ENCODE assay signal across 24 cellular contexts in genomic region chr2:25335204-25335603, GRCh38. TPM values are rescaled to one million over a fixed set of nuclear protein-coding genes. Genes with fewer than 3 reads are reported as not detected.
DNase-seq lines count a peak whose midpoint lies in the region; ATAC-seq and TF ChIP-seq lines count a peak whose summit lies in the region.
"Had no signal": no experiment of that assay in that cellular context is flagged by ENCODE, and none has a peak within 500 bp of the region (broad histone marks: within the 10 kb centered on the region; RNA-seq: fewer than 3 reads in every experiment).

No MANE protein-coding gene starts in this region.

- POLR2A ChIA-PET in activated CD8-positive, alpha-beta T cell treated with anti-CD3 and anti-CD28 coated beads, Interleukin-2, amount 10 ng/mL, durations not matched to agents 7 days and 5 days (lab: Charles Lee), result interaction anchor here (0.8 to 4.2 kb wide), 4 partner anchors 11 to 40 kb away, joined by 4 to 17 read pairs (median 10); no protein-coding TSS in a partner anchor
- POLR2A ChIA-PET in naive thymus-derived CD8-positive, alpha-beta T cell (lab: Charles Lee), result interaction anchor here (0.6 to 7.9 kb wide), 11 partner anchors 9 to 1506 kb away, joined by 3 to 69 read pairs (median 8); no protein-coding TSS in a partner anchor

- peak overlapping the region; percentile 73 for H3K27ac ChIP-seq in CD4-positive, CD25-positive, alpha-beta regulatory T cell (ENCODE audit: insufficient read depth, low read length, poor library complexity, severe bottlenecking)
- no peak overlapping the region for H3K27ac ChIP-seq in tibial nerve
- H3K27ac ChIP-seq: 22Rv1, parathyroid adenoma, tibial artery had no signal

- TF ChIP-seq POLR2A in tibial nerve (IDR thresholded peaks at IDR 0.05), result no peak

- no peak for ATAC-seq in CD4-positive, CD25-positive, alpha-beta regulatory T cell (ENCODE audit: low read depth in 2 of 2)
- no peak for ATAC-seq in activated CD8-positive, alpha-beta T cell treated with anti-CD3 and anti-CD28 coated beads, Interleukin-2, amount 10 ng/mL, durations not matched to agents 7 days and 5 days
- no peak for ATAC-seq in naive thymus-derived CD8-positive, alpha-beta T cell
- ATAC-seq: GM12878, heart left ventricle, left lobe of liver had no signal

- no peaks in the 10 kb centered on the region for H3K9me3 ChIP-seq in CD4-positive, CD25-positive, alpha-beta regulatory T cell (ENCODE audit: control insufficient read depth in 2 of 2, low read length in 2 of 2)
- H3K9me3 ChIP-seq in tibial nerve, result no peaks in the 10 kb centered on the region
- H3K9me3 ChIP-seq: heart left ventricle, MG63, tibial artery had no signal

- no peak for TF ChIP-seq EP300 in tibial nerve (IDR thresholded peaks at IDR 0.05)

- H3K36me3 Mint-ChIP-seq in T-helper 2 cell treated with Interferon-gamma antibody and Interleukin-4, amounts not matched to agents 5 μg/mL and 100 μg/mL, for 36 hours (ENCODE audit: low read depth), result peaks cover 9% of the 10 kb centered on the region
- H3K36me3 Mint-ChIP-seq in CD4-positive, CD25-positive, alpha-beta regulatory T cell, result peaks cover 15% of the 10 kb centered on the region
- H3K36me3 Mint-ChIP-seq in activated CD8-positive, alpha-beta T cell treated with anti-CD3 and anti-CD28 coated beads, Interleukin-2, amount 10 ng/mL, durations not matched to agents 7 days and 5 days (ENCODE audit: low read depth), result peaks cover 12% of the 10 kb centered on the region
- H3K36me3 Mint-ChIP-seq in naive thymus-derived CD8-positive, alpha-beta T cell, result peaks cover 0 to 9% (median 0%) of the 10 kb centered on the region in 3 donors
- H3K36me3 Mint-ChIP-seq: brain had no signal

- H3K9me3 Mint-ChIP-seq in T-helper 2 cell treated with Interferon-gamma antibody and Interleukin-4, amounts not matched to agents 5 μg/mL and 100 μg/mL, for 36 hours, result no peaks in the 10 kb centered on the region
- H3K9me3 Mint-ChIP-seq in CD4-positive, CD25-positive, alpha-beta regulatory T cell, result no peaks in the 10 kb centered on the region
- no peaks in the 10 kb centered on the region for H3K9me3 Mint-ChIP-seq in activated CD8-positive, alpha-beta T cell treated with anti-CD3 and anti-CD28 coated beads, Interleukin-2, amount 10 ng/mL, durations not matched to agents 7 days and 5 days (ENCODE audit: insufficient read depth)
- H3K9me3 Mint-ChIP-seq in naive thymus-derived CD8-positive, alpha-beta T cell, result no peaks in the 10 kb centered on the region
- H3K9me3 Mint-ChIP-seq: brain; dendritic cell treated with granulocyte-macrophage colony-stimulating factor and Interleukin-4, amounts not matched to agents 40 ng/mL and 50 ng/mL, for 4 days; HFFc6; mesothelial cell of epicardium had no signal

- CTCF ChIA-PET in activated CD8-positive, alpha-beta T cell treated with anti-CD3 and anti-CD28 coated beads, Interleukin-2, amount 10 ng/mL, durations not matched to agents 7 days and 5 days (lab: Charles Lee), result interaction anchor here (2.4 to 5.1 kb wide), 3 partner anchors 25 to 58 kb away, joined by 10 to 26 read pairs (median 14); no protein-coding TSS in a partner anchor

- no peak for DNase-seq in T-helper 2 cell treated with Interferon-gamma antibody and Interleukin-4, amounts not matched to agents 5 μg/mL and 100 μg/mL, for 36 hours (ENCODE audit: low spot score)
- no peak for DNase-seq in T-helper 2 cell
- DNase-seq in CD4-positive, CD25-positive, alpha-beta regulatory T cell, result no peak
- DNase-seq in activated CD8-positive, alpha-beta T cell treated with anti-CD3 and anti-CD28 coated beads, Interleukin-2, amount 10 ng/mL, durations not matched to agents 7 days and 5 days, result no peak
- no peak for DNase-seq in naive thymus-derived CD8-positive, alpha-beta T cell
- DNase-seq in NCI-H2196 (lab: John Stamatoyannopoulos, UW; ENCODE audit: unreplicated experiment), result no peak
- no peak for DNase-seq in tibial nerve (ENCODE audit: low spot score in 2 of 2)
- no peak for DNase-seq in NCI-H1930 (lab: John Stamatoyannopoulos, UW)
- DNase-seq: activated CD8-positive, alpha-beta memory T cell treated with anti-CD3 and anti-CD28 coated beads for 24 hours; COR-L47; DMS79 treated with DMSO at 0.1 percent for 48 hours; HFFc6; MG63; NCI-H1417; NCI-H524 treated with DMSO at 0.1 percent for 48 hours; tibial artery had no signal

- peaks cover 46% of the 10 kb centered on the region for H3K4me1 Mint-ChIP-seq in T-helper 2 cell treated with Interferon-gamma antibody and Interleukin-4, amounts not matched to agents 5 μg/mL and 100 μg/mL, for 36 hours (ENCODE audit: low read depth)
- peaks cover 22 to 94% (median 55%) of the 10 kb centered on the region in 4 donors for H3K4me1 Mint-ChIP-seq in CD4-positive, CD25-positive, alpha-beta regulatory T cell
- peaks cover 81% of the 10 kb centered on the region for H3K4me1 Mint-ChIP-seq in activated CD8-positive, alpha-beta T cell treated with anti-CD3 and anti-CD28 coated beads, Interleukin-2, amount 10 ng/mL, durations not matched to agents 7 days and 5 days (ENCODE audit: low read depth)
- peaks cover 56 to 96% (median 90%) of the 10 kb centered on the region in 4 donors for H3K4me1 Mint-ChIP-seq in naive thymus-derived CD8-positive, alpha-beta T cell

- no peak overlapping the region for H3K4me3 Mint-ChIP-seq in T-helper 2 cell treated with Interferon-gamma antibody and Interleukin-4, amounts not matched to agents 5 μg/mL and 100 μg/mL, for 36 hours
- H3K4me3 Mint-ChIP-seq in CD4-positive, CD25-positive, alpha-beta regulatory T cell, result peak overlapping the region; percentile 62 to 88 (median 80)
- H3K4me3 Mint-ChIP-seq in activated CD8-positive, alpha-beta T cell treated with anti-CD3 and anti-CD28 coated beads, Interleukin-2, amount 10 ng/mL, durations not matched to agents 7 days and 5 days, result no peak overlapping the region
- H3K4me3 Mint-ChIP-seq in naive thymus-derived CD8-positive, alpha-beta T cell, result peak overlapping the region in 9 of 10 donors; percentile 37 to 75 (median 68)
- H3K4me3 Mint-ChIP-seq: dendritic cell treated with granulocyte-macrophage colony-stimulating factor and Interleukin-4, amounts not matched to agents 40 ng/mL and 50 ng/mL, for 4 days; HFFc6; mesothelial cell of epicardium had no signal

- peak overlapping the region; percentile 68 for H3K4me3 ChIP-seq in CD4-positive, CD25-positive, alpha-beta regulatory T cell (ENCODE audit: low read depth, low read length)
- H3K4me3 ChIP-seq in tibial nerve, result no peak overlapping the region
- H3K4me3 ChIP-seq: GM12878, heart left ventricle, MG63, tibial artery had no signal

- no peaks in the 10 kb centered on the region for H3K36me3 ChIP-seq in CD4-positive, CD25-positive, alpha-beta regulatory T cell (ENCODE audit: control insufficient read depth, insufficient read depth, low read length)
- no peaks in the 10 kb centered on the region for H3K36me3 ChIP-seq in tibial nerve
- H3K36me3 ChIP-seq: MG63, tibial artery had no signal

- H3K27me3 ChIP-seq in CD4-positive, CD25-positive, alpha-beta regulatory T cell (ENCODE audit: control insufficient read depth, insufficient read depth, low read length), result no peaks in the 10 kb centered on the region
- H3K27me3 ChIP-seq in tibial nerve, result no peaks in the 10 kb centered on the region
- H3K27me3 ChIP-seq: heart left ventricle, MG63, tibial artery had no signal

- peak overlapping the region; percentile 70 for H3K27ac Mint-ChIP-seq in T-helper 2 cell treated with Interferon-gamma antibody and Interleukin-4, amounts not matched to agents 5 μg/mL and 100 μg/mL, for 36 hours
- peak overlapping the region; percentile 86 to 98 (median 94) for H3K27ac Mint-ChIP-seq in CD4-positive, CD25-positive, alpha-beta regulatory T cell
- peak overlapping the region; percentile 72 for H3K27ac Mint-ChIP-seq in activated CD8-positive, alpha-beta T cell treated with anti-CD3 and anti-CD28 coated beads, Interleukin-2, amount 10 ng/mL, durations not matched to agents 7 days and 5 days
- H3K27ac Mint-ChIP-seq in naive thymus-derived CD8-positive, alpha-beta T cell, result peak overlapping the region; percentile 86 to 99 (median 94)
- H3K27ac Mint-ChIP-seq: dendritic cell treated with granulocyte-macrophage colony-stimulating factor and Interleukin-4, amounts not matched to agents 40 ng/mL and 50 ng/mL, for 4 days; HFFc6; mesothelial cell of epicardium had no signal

- 59 to 75% methylated on average over 8 of the region's 8 CpGs for WGBS in tibial nerve, 2 donors

- TF ChIP-seq CTCF in tibial nerve (IDR thresholded peaks at IDR 0.05), result no peak

- peaks cover 98% of the 10 kb centered on the region for H3K4me1 ChIP-seq in CD4-positive, CD25-positive, alpha-beta regulatory T cell (ENCODE audit: control insufficient read depth, insufficient read depth, low read length, poor library complexity, severe bottlenecking)
- H3K4me1 ChIP-seq in tibial nerve, result peaks cover 3 to 91% (median 39%) of the 10 kb centered on the region in 4 donors
- H3K4me1 ChIP-seq: parathyroid adenoma had no signal

- H3K27me3 Mint-ChIP-seq in T-helper 2 cell treated with Interferon-gamma antibody and Interleukin-4, amounts not matched to agents 5 μg/mL and 100 μg/mL, for 36 hours (ENCODE audit: low read depth), result no peaks in the 10 kb centered on the region
- no peaks in the 10 kb centered on the region for H3K27me3 Mint-ChIP-seq in CD4-positive, CD25-positive, alpha-beta regulatory T cell
- H3K27me3 Mint-ChIP-seq in activated CD8-positive, alpha-beta T cell treated with anti-CD3 and anti-CD28 coated beads, Interleukin-2, amount 10 ng/mL, durations not matched to agents 7 days and 5 days (ENCODE audit: low read depth), result no peaks in the 10 kb centered on the region
- H3K27me3 Mint-ChIP-seq in naive thymus-derived CD8-positive, alpha-beta T cell, result no peaks in the 10 kb centered on the region
- H3K27me3 Mint-ChIP-seq: dendritic cell treated with granulocyte-macrophage colony-stimulating factor and Interleukin-4, amounts not matched to agents 40 ng/mL and 50 ng/mL, for 4 days had no signal

RNA-seq across cellular contexts. Expression of gene DNMT3A, which starts 6.5 kb away (rescaled TPM):
- total RNA-seq in CD4-positive, CD25-positive, alpha-beta regulatory T cell, result 81.0 TPM
- polyA plus RNA-seq in CD4-positive, CD25-positive, alpha-beta regulatory T cell, result 10 to 100 TPM in 3 of 4 donors, 1 to 10 TPM in 1; 8.1 to 14.4 (median 11.9) TPM
- total RNA-seq in activated CD8-positive, alpha-beta T cell treated with anti-CD3 and anti-CD28 coated beads, Interleukin-2, amount 10 ng/mL, durations not matched to agents 7 days and 5 days, result 10 to 100 TPM; 76.4 to 79.8 TPM
- 100 to 1,000 TPM; 121 to 122 TPM for total RNA-seq in naive thymus-derived CD8-positive, alpha-beta T cell
- 10 to 100 TPM; 17.9 to 31.2 (median 27.2) TPM for polyA plus RNA-seq in naive thymus-derived CD8-positive, alpha-beta T cell
- 10 to 100 TPM; 17.4 to 28.4 (median 25.0) TPM for total RNA-seq in tibial nerve

Comparison
In these comparisons a context has a peak if more than half of its experiments do, and no peak if none do; other contexts are left out.
1. H3K4me3 Mint-ChIP-seq: peak in CD4-positive, CD25-positive, alpha-beta regulatory T cell (4 of 4) and naive thymus-derived CD8-positive, alpha-beta T cell (9 of 10); none in T-helper 2 cell treated with Interferon-gamma antibody and Interleukin-4, amounts not matched to agents 5 μg/mL and 100 μg/mL, for 36 hours (single experiment) and activated CD8-positive, alpha-beta T cell treated with anti-CD3 and anti-CD28 coated beads, Interleukin-2, amount 10 ng/mL, durations not matched to agents 7 days and 5 days (single experiment).
2. Peak in every context shown above with its lines, with median percentiles within 50 percentile points of each other: H3K27ac Mint-ChIP-seq.